In genomic region chr11:47186076-47186936, GRCh38 we compare ENCODE assay signal across 8 cellular contexts. TPM values are rescaled to one million over a fixed set of nuclear protein-coding genes. Genes with fewer than 3 reads are reported as not detected.
A peak's percentile ranks its signal among the peaks of the same experiment; 100 is the strongest.
DNase-seq lines count a peak whose midpoint lies in the region; ATAC-seq, FAIRE-seq and TF ChIP-seq lines count a peak whose summit lies in the region.

PACSIN3 (minus strand) TSS chr11:47186434; CDS start chr11:47182727, 3,707 bp downstream.

- TF ChIP-seq CTCF in AG04450 (IDR thresholded peaks at IDR 0.05; ENCODE audit: low read depth, low read length) (no peak), Loucy (conservative IDR thresholded peaks at IDR 0.05; ENCODE audit: low read length) (no peak), thyroid gland (IDR thresholded peaks at IDR 0.05) (peak in 3 of 6 experiments; percentile 24 to 34 (median 25))

- H3K79me2 ChIP-seq in Loucy (ENCODE audit: insufficient read depth, low read length), result no peaks in the 10 kb centered on the region

- H3K4me1 ChIP-seq in Loucy (ENCODE audit: insufficient read depth, low read length, poor library complexity, severe bottlenecking) (peaks cover 12% of the 10 kb centered on the region), esophagus (ENCODE audit: control insufficient read depth in 2 of 2, insufficient read depth in 2 of 2, low read length in 1 of 2) (peaks cover 4 to 11% of the 10 kb centered on the region in 2 donors), mucosa of stomach (ENCODE audit: control insufficient read depth, insufficient read depth, low read length) (peaks cover 35% of the 10 kb centered on the region), thyroid gland (peaks cover 27 to 38% of the 10 kb centered on the region in 2 donors)

- H3F3A ChIP-seq in Loucy (ENCODE audit: low read depth), result no peaks in the 10 kb centered on the region

- H3K9me2 ChIP-seq in Loucy (replicated peaks; ENCODE audit: low read depth, low read length), result no peaks in the 10 kb centered on the region

- POLR2A ChIA-PET in AG04450 (lab: Yijun Ruan, JAX), result interaction anchor here (0.7 kb wide), 1 partner anchor 51 kb away, joined by 3 read pairs; no protein-coding TSS in a partner anchor

- H2AFZ ChIP-seq in Loucy (ENCODE audit: low read length), result peak within 1 kb of the TSS; percentile 99

- H4K20me1 ChIP-seq in Loucy (ENCODE audit: insufficient read depth, low read length, poor library complexity, severe bottlenecking), result no peaks in the 10 kb centered on the region

- TF ChIP-seq POLR2A in thyroid gland (IDR thresholded peaks at IDR 0.05), result peak; percentile 33 to 55

- FAIRE-seq in GM19239 (lab: Jason Lieb, UNC), result no peak

- H3K4me3 ChIP-seq in AG04450 (ENCODE audit: low read depth, low read length) (peak within 1 kb of the TSS; percentile 67), Loucy (ENCODE audit: low read length, poor library complexity, severe bottlenecking) (peak within 1 kb of the TSS; percentile 79), esophagus (ENCODE audit: low read depth in 1 of 2, low read length in 2 of 2) (peak within 1 kb of the TSS; percentile 69 to 80), mucosa of stomach (ENCODE audit: low read length) (peak within 1 kb of the TSS; percentile 56), thyroid gland (replicated peaks in 1 of 3) (peak within 1 kb of the TSS; percentile 50 to 91 (median 87))

- no peaks in the 10 kb centered on the region for H3K27me3 ChIP-seq in AG04450 (ENCODE audit: control insufficient read depth, insufficient read depth, low read length)
- peaks cover 15% of the 10 kb centered on the region for H3K27me3 ChIP-seq in Loucy (ENCODE audit: insufficient read depth, low read length, poor library complexity, severe bottlenecking)
- no peaks in the 10 kb centered on the region for H3K27me3 ChIP-seq in esophagus (ENCODE audit: control insufficient read depth in 1 of 2, insufficient read depth in 2 of 2, low read length in 2 of 2)
- H3K27me3 ChIP-seq in mucosa of stomach (ENCODE audit: control insufficient read depth, insufficient read depth, low read length), result peaks cover 22% of the 10 kb centered on the region
- H3K27me3 ChIP-seq in thyroid gland, result no peaks in the 10 kb centered on the region

- DNase-seq in AG04450 (ENCODE audit: low read depth, low spot score) (no peak), GM19239 (ENCODE audit: insufficient read length, low spot score) (peak; percentile 61), thyroid gland (peak; percentile 64 to 72)
- peak; percentile 70 for DNase-seq in activated CD8-positive, alpha-beta memory T cell treated with anti-CD3 and anti-CD28 coated beads, Interleukin-2, amount 50 U/mL, for 48 hours

- H3K4me2 ChIP-seq in Loucy (ENCODE audit: low read depth, low read length, poor library complexity, severe bottlenecking), result peak within 1 kb of the TSS; percentile 89

- intact Hi-C loops in thyroid gland (cut with DNase I), result no loop called here

- H3K27ac ChIP-seq in AG04450 (ENCODE audit: low read depth, low read length) (peak within 1 kb of the TSS; percentile 57), esophagus (ENCODE audit: low read depth in 2 of 2, low read length in 1 of 2) (peak within 1 kb of the TSS; percentile 95 to 96), thyroid gland (peak within 1 kb of the TSS; percentile 84 to 96 (median 94))

- H3K36me3 ChIP-seq in Loucy (ENCODE audit: insufficient read depth, low read length), result no peaks in the 10 kb centered on the region
- peaks cover 0 to 5% of the 10 kb centered on the region in 2 donors for H3K36me3 ChIP-seq in esophagus (ENCODE audit: control insufficient read depth in 2 of 2, insufficient read depth in 2 of 2, low read length in 1 of 2)
- H3K36me3 ChIP-seq in mucosa of stomach (ENCODE audit: control insufficient read depth, insufficient read depth, low read length), result no peaks in the 10 kb centered on the region
- no peaks in the 10 kb centered on the region for H3K36me3 ChIP-seq in thyroid gland

- WGBS in esophagus, 2 donors, result 0 to 1% methylated on average over 37 to 87 of the region's 87 CpGs
- 7 to 13% methylated on average over 2 to 11 of the region's 87 CpGs for WGBS in thyroid gland, 2 donors

- peak within 1 kb of the TSS; percentile 71 for H3K9ac ChIP-seq in Loucy (ENCODE audit: low read depth, low read length, poor library complexity, severe bottlenecking)
- H3K9ac ChIP-seq in mucosa of stomach (ENCODE audit: low read length), result peak within 1 kb of the TSS; percentile 69

- H3K9me3 ChIP-seq in AG04450 (ENCODE audit: control insufficient read depth, insufficient read depth, low read length) (no peaks in the 10 kb centered on the region), Loucy (ENCODE audit: insufficient read depth, low read depth, low read length) (no peaks in the 10 kb centered on the region), esophagus (ENCODE audit: control insufficient read depth in 2 of 2, insufficient read depth in 1 of 2, low read depth in 1 of 2, low read length in 1 of 2) (no peaks in the 10 kb centered on the region), mucosa of stomach (ENCODE audit: control insufficient read depth, low read length) (no peaks in the 10 kb centered on the region), thyroid gland (no peaks in the 10 kb centered on the region)

- CTCF ChIA-PET in AG04450 (lab: Charles Lee), result interaction anchor here (0.6 to 2.3 kb wide), 9 partner anchors 8 to 188 kb away, joined by 3 to 13 read pairs (median 8); partner anchors contain the start of gene NR1H3

- ATAC-seq in HG03520 (IDR thresholded peaks at IDR 0.05; ENCODE audit: unreplicated experiment), result no peak

RNA-seq across cellular contexts. Expression of gene PACSIN3, which starts in this region (rescaled TPM):
- polyA plus RNA-seq in AG04450 (2011; rRNA removed), result 15.3 and 19.7 TPM in 2 replicates
- polyA minus RNA-seq in AG04450 (2011; rRNA and poly(A)+ RNA removed), result 11.9 and 13.0 TPM in 2 replicates
- polyA plus RNA-seq in esophagus, result 10 to 100 TPM; 54.7 to 55.6 TPM
- total RNA-seq in thyroid gland, result 10 to 100 TPM; 43.6 to 71.6 (median 54.2) TPM
